In the genomic region with DNA sequence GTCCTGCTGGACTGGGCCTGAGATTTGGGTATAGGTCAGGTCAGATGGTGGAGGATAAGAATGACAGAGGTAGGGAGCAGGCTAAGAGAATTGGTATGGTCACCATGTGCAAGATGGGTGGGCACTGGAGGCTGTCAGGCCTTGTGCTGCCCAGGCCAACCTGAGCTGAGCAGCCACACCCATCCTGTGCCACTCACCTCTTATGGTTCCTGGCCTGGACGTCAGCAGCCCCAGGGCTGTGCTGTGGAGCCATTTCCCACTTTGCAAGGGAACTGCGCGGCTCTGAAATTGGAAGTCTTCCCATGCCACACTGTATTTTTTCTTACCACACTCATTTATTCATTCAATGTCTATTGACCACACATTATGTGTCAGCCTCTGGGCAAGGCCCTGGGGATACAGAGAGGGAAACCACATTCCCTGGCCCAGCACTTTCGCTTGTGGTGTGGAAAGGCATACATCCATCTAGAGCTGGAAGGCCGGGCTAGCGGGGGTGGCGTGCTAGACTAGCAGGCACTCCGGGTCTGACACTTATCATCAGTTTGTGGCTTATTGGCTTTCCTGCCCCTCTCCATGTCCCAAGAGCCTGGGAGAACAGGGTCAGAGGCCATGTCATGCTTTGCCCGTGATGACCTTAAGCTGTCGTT, we compare ENCODE assay signal across 23 cellular contexts. TPM values are rescaled to one million over a fixed set of nuclear protein-coding genes. Genes with fewer than 3 reads are reported as not detected.
DNase-seq lines count a peak whose midpoint lies in the region; ATAC-seq, FAIRE-seq and TF ChIP-seq lines count a peak whose summit lies in the region.
"Had no signal": no experiment of that assay in that cellular context is flagged by ENCODE, and none has a peak within 500 bp of the region (broad histone marks: within the 10 kb centered on the region; RNA-seq: fewer than 3 reads in every experiment).

No MANE protein-coding gene starts in this region.

- no peak for ATAC-seq in HG03565 (IDR thresholded peaks at IDR 0.05; ENCODE audit: unreplicated experiment)
- ATAC-seq: activated T-cell treated with anti-CD3 and anti-CD28 coated beads, Interleukin-2, amount 50 U/mL, for 72 hours; gastrocnemius medialis; T-helper 17 cell had no signal

- no peaks in the 10 kb centered on the region for H3K9me3 ChIP-seq in BLaER1 treated with 17β-estradiol and CSF1 and Interleukin-3, amounts not matched to agents 10 nM and 100 nM (replicated peaks in 1 of 11)
- no peaks in the 10 kb centered on the region for H3K9me3 ChIP-seq in endodermal cell (ENCODE audit: control insufficient read depth, low read length)
- no peaks in the 10 kb centered on the region for H3K9me3 ChIP-seq in small intestine (ENCODE audit: control insufficient read depth, low read depth)
- H3K9me3 ChIP-seq: gastrocnemius medialis, neutrophil, suprapubic skin had no signal

- no peak overlapping the region for H3K4me3 Mint-ChIP-seq in endodermal cell
- H3K4me3 Mint-ChIP-seq: activated naive CD8-positive, alpha-beta T cell; activated T-cell treated with anti-CD3 and anti-CD28 coated beads, Interleukin-2, amount 50 U/mL, for 72 hours; CD4-positive, alpha-beta T cell; HFFc6; mesothelial cell of epicardium; T-helper 17 cell had no signal

- H3K36me3 Mint-ChIP-seq in endodermal cell (ENCODE audit: low read depth): no peaks in the 10 kb centered on the region
- H3K36me3 Mint-ChIP-seq: activated naive CD8-positive, alpha-beta T cell; mesothelial cell of epicardium had no signal

- no peaks in the 10 kb centered on the region for H3K9me3 Mint-ChIP-seq in endodermal cell
- H3K9me3 Mint-ChIP-seq: activated T-cell treated with anti-CD3 and anti-CD28 coated beads, Interleukin-2, amount 50 U/mL, for 72 hours; CD4-positive, alpha-beta T cell; HFFc6; mesothelial cell of epicardium had no signal

- H3K4me1 ChIP-seq in BLaER1 treated with 17β-estradiol and CSF1 and Interleukin-3, amounts not matched to agents 10 nM and 100 nM: peaks cover 5 to 28% (median 17%) of the 10 kb centered on the region in 10 experiments; a peak in 17 of 20 replicates
- peaks cover 5% of the 10 kb centered on the region for H3K4me1 ChIP-seq in endodermal cell (ENCODE audit: control insufficient read depth, insufficient read depth, low read length)
- H3K4me1 ChIP-seq in small intestine (ENCODE audit: control insufficient read depth in 2 of 2, insufficient read depth in 1 of 2, low read depth in 1 of 2, low read length in 1 of 2): no peaks in the 10 kb centered on the region
- H3K4me1 ChIP-seq: gastrocnemius medialis had no signal

- H3K4me3 ChIP-seq in BLaER1 treated with 17β-estradiol and CSF1 and Interleukin-3, amounts not matched to agents 10 nM and 100 nM: no peak overlapping the region
- H3K4me3 ChIP-seq in endodermal cell (ENCODE audit: low read length) (no peak overlapping the region), small intestine (ENCODE audit: low read depth in 1 of 2, low read length in 2 of 2) (no peak overlapping the region)
- H3K4me3 ChIP-seq: gastrocnemius medialis, suprapubic skin had no signal

- H3K27ac Mint-ChIP-seq in endodermal cell: no peak overlapping the region
- H3K27ac Mint-ChIP-seq: activated naive CD8-positive, alpha-beta T cell; activated T-cell treated with anti-CD3 and anti-CD28 coated beads, Interleukin-2, amount 50 U/mL, for 72 hours; CD4-positive, alpha-beta T cell; HFFc6; mesothelial cell of epicardium; T-helper 17 cell had no signal

- no peaks in the 10 kb centered on the region for H3K36me3 ChIP-seq in BLaER1 treated with 17β-estradiol and CSF1 and Interleukin-3, amounts not matched to agents 10 nM and 100 nM
- H3K36me3 ChIP-seq in endodermal cell (ENCODE audit: control insufficient read depth, insufficient read depth, low read length) (no peaks in the 10 kb centered on the region), small intestine (ENCODE audit: control insufficient read depth in 2 of 2, insufficient read depth in 2 of 2, low read length in 2 of 2) (no peaks in the 10 kb centered on the region)
- H3K36me3 ChIP-seq: gastrocnemius medialis, neutrophil, suprapubic skin had no signal

- H3K27me3 Mint-ChIP-seq in endodermal cell (ENCODE audit: insufficient read depth): peaks cover 95% of the 10 kb centered on the region

- H3K27ac ChIP-seq in BLaER1 treated with 17β-estradiol and CSF1 and Interleukin-3, amounts not matched to agents 10 nM and 100 nM: no peak overlapping the region
- H3K27ac ChIP-seq in endodermal cell (ENCODE audit: low read depth, low read length): peak overlapping the region; percentile 24
- H3K27ac ChIP-seq in small intestine (ENCODE audit: low read depth in 1 of 2, low read length in 1 of 2): no peak overlapping the region
- H3K27ac ChIP-seq: gastrocnemius medialis, neutrophil, suprapubic skin had no signal

- no peak for TF ChIP-seq CTCF in endodermal cell (conservative IDR thresholded peaks at IDR 0.05)

- peaks cover 0 to 29% (median 0%) of the 10 kb centered on the region in 11 experiments; a peak in 6 of 22 replicates for H4K20me1 ChIP-seq in BLaER1 treated with 17β-estradiol and CSF1 and Interleukin-3, amounts not matched to agents 10 nM and 100 nM

- 88 to 96% methylated on average over 4 to 10 of the region's 10 CpGs for WGBS in endodermal cell (ENCODE audit: insufficient coverage in 1 of 2, insufficient read length in 1 of 2), 2 experiments
- WGBS in small intestine, 3 donors: 84 to 88% (median 88%) methylated on average over 10 of the region's 10 CpGs

- DNase-seq in M059J (ENCODE audit: low read depth) (peak; percentile 93), SW480 (ENCODE audit: low spot score) (peak; percentile 16), endodermal cell (no peak), RKO (ENCODE audit: low spot score) (no peak), epidermal melanocyte (ENCODE audit: insufficient read length, low spot score) (no peak), small intestine (no peak)
- DNase-seq: activated T-cell treated with anti-CD3 and anti-CD28 coated beads, Interleukin-2, amount 50 U/mL, for 72 hours; CD4-positive, alpha-beta T cell; central memory CD4-positive, alpha-beta T cell; erythroblast; gastrocnemius medialis; HFFc6; NCI-H1105; NCI-H526 treated with DMSO at 0.1 percent for 48 hours; SIG-M5; stimulated activated CD4-positive, alpha-beta T cell treated with anti-CD3 and anti-CD28 coated beads, Interleukin-12 subunit alpha, Interleukin-12 subunit beta, amount 100 ng/mL, for 4 hours; T-helper 17 cell had no signal

- H3K9ac ChIP-seq in BLaER1 treated with 17β-estradiol and CSF1 and Interleukin-3, amounts not matched to agents 10 nM and 100 nM: no peak overlapping the region
- no peak overlapping the region for H3K9ac ChIP-seq in endodermal cell (ENCODE audit: extremely low read depth, low read length, poor library complexity, severe bottlenecking)

- no peak for FAIRE-seq in small intestine (lab: Jason Lieb, UNC)

- H3K4me2 ChIP-seq in BLaER1 treated with 17β-estradiol and CSF1 and Interleukin-3, amounts not matched to agents 10 nM and 100 nM: peak overlapping the region in 9 of 11 experiments; percentile 3 to 52 (median 10); a peak in 14 of 22 replicates

- peaks cover 0 to 39% (median 11%) of the 10 kb centered on the region in 11 experiments; a peak in 12 of 22 replicates for H3K27me3 ChIP-seq in BLaER1 treated with 17β-estradiol and CSF1 and Interleukin-3, amounts not matched to agents 10 nM and 100 nM
- H3K27me3 ChIP-seq in endodermal cell (ENCODE audit: control insufficient read depth, insufficient read depth, low read length, poor library complexity, severe bottlenecking) (peaks cover 97% of the 10 kb centered on the region), small intestine (ENCODE audit: control insufficient read depth in 2 of 2, insufficient read depth in 2 of 2, low read length in 2 of 2) (peaks cover 0 to 11% of the 10 kb centered on the region in 2 donors)

- peaks cover 18% of the 10 kb centered on the region for H3K4me1 Mint-ChIP-seq in endodermal cell
- H3K4me1 Mint-ChIP-seq: T-helper 17 cell had no signal

RNA-seq across cellular contexts. Expression of a gene that starts 51.1 kb away (rescaled TPM):
- total RNA-seq in M059J (2014; rRNA removed; shearing (Covaris generic)): 24.2 and 41.3 TPM in 2 replicates
- total RNA-seq in endodermal cell: 10 to 100 TPM; 55.3 to 60.2 TPM
- polyA plus RNA-seq in endodermal cell (2013, experiment 1 of 2): 39.6 TPM
- 40.7 TPM for polyA plus RNA-seq in endodermal cell (2013, experiment 2 of 2)
- 10 to 100 TPM; 33.0 to 47.0 (median 37.3) TPM for polyA plus RNA-seq in small intestine

Comparison
In these comparisons a context has a peak if more than half of its experiments do, and no peak if none do; other contexts are left out.
1. DNase-seq: peak in M059J (single experiment) and SW480 (single experiment); none in endodermal cell (single experiment), RKO (single experiment), epidermal melanocyte (single experiment) and small intestine (single experiment).